In genomic region chr21:14020108-14020507, GRCh38 we compare ENCODE assay signal across 7 cellular contexts.
DNase-seq lines count a peak whose midpoint lies in the region; ATAC-seq, FAIRE-seq and TF ChIP-seq lines count a peak whose summit lies in the region.
"Not testable (repeated sequence)": the region's sequence is repeated elsewhere in the genome, so short reads cannot be mapped to it uniquely, and the experiment has no call there.

No MANE protein-coding gene starts in this region.

- H3K4me2 ChIP-seq in GM23248 (ENCODE audit: unreplicated experiment) = not testable (repeated sequence)

- DNase-seq in GM23248 (peak; percentile 17), fibroblast of mammary gland (ENCODE audit: low read depth) (peak; percentile 8)
- DNase-seq in RCC 7860 (ENCODE audit: low spot score) = not testable (repeated sequence)

- not testable (repeated sequence) for H3K27me3 ChIP-seq in GM23248 (replicated peaks; ENCODE audit: insufficient read depth)

- not testable (repeated sequence) for H3K9me2 ChIP-seq in GM23248 (ENCODE audit: insufficient read depth)

- H3K9ac ChIP-seq in GM23248 = not testable (repeated sequence)

- TF ChIP-seq CTCF in fibroblast of mammary gland (conservative IDR thresholded peaks at IDR 0.05; ENCODE audit: control insufficient read depth, insufficient read depth, low read depth, low read length) = not testable (repeated sequence)

- FAIRE-seq in RCC 7860 (lab: Jason Lieb, UNC) = peak; percentile 74

- not testable (repeated sequence) for H4K20me1 ChIP-seq in GM23248 (ENCODE audit: insufficient read depth)

- H3K36me3 ChIP-seq in GM23248 (ENCODE audit: low read depth) = not testable (repeated sequence)

- WGBS in GM23248 (ENCODE audit: low coverage in 1 of 2, low lambda C conversion rate in 2 of 2, missing lambda C conversion rate in 2 of 2), 2 experiments = 7 to 10% methylated on average over 2 of the region's 2 CpGs

- H2AFZ ChIP-seq in GM23248 = not testable (repeated sequence)

- not testable (repeated sequence) for H3K9me3 ChIP-seq in GM23248 (ENCODE audit: low read depth)

- not testable (repeated sequence) for H3F3A ChIP-seq in GM23248 (ENCODE audit: insufficient read depth)

- ATAC-seq in GM18511 (IDR thresholded peaks at IDR 0.05; ENCODE audit: unreplicated experiment) (peak; percentile 46), GM19351 (IDR thresholded peaks at IDR 0.05; ENCODE audit: unreplicated experiment) (peak; percentile 49), HG02759 (IDR thresholded peaks at IDR 0.05; ENCODE audit: unreplicated experiment) (peak; percentile 59), HG03378 (IDR thresholded peaks at IDR 0.05; ENCODE audit: unreplicated experiment) (peak; percentile 69)

- H3K27ac ChIP-seq in GM23248 = not testable (repeated sequence)

- H3K4me1 ChIP-seq in GM23248 (ENCODE audit: insufficient read depth) = not testable (repeated sequence)

- in situ Hi-C loops in GM23248 (cut with MboI) = not testable (repeated sequence)

- not testable (repeated sequence) for H3K4me3 ChIP-seq in GM23248; fibroblast of mammary gland (ENCODE audit: control insufficient read depth, low read depth, low read length)

- H3K79me2 ChIP-seq in GM23248 (ENCODE audit: insufficient read depth) = not testable (repeated sequence)
